19 cellular contexts compared by ENCODE assay signal in genomic region chr10:51910596-51910995, GRCh38.
"Had no signal": no experiment of that assay in that cellular context is flagged by ENCODE, and none has a peak within 500 bp of the region (broad histone marks: within the 10 kb centered on the region; RNA-seq: fewer than 3 reads in every experiment).

No MANE protein-coding gene starts in this region.

- H3K27ac ChIP-seq: hepatocyte, ovary had no signal

- H3K4me1 Mint-ChIP-seq: naive thymus-derived CD4-positive, alpha-beta T cell had no signal

- H3K9me3 Mint-ChIP-seq: dendritic cell treated with granulocyte-macrophage colony-stimulating factor and Interleukin-4, amounts not matched to agents 40 ng/mL and 50 ng/mL, for 4 days; effector memory CD8-positive, alpha-beta T cell; naive thymus-derived CD4-positive, alpha-beta T cell; neural crest cell had no signal

- H3K4me3 ChIP-seq: hepatocyte, ovary, smooth muscle cell had no signal

- H3K36me3 ChIP-seq: ovary had no signal

- H3K4me3 Mint-ChIP-seq: dendritic cell treated with granulocyte-macrophage colony-stimulating factor and Interleukin-4, amounts not matched to agents 40 ng/mL and 50 ng/mL, for 4 days; effector memory CD8-positive, alpha-beta T cell; naive thymus-derived CD4-positive, alpha-beta T cell; neural crest cell had no signal

- H3K36me3 Mint-ChIP-seq: naive thymus-derived CD4-positive, alpha-beta T cell had no signal

- H3K27ac Mint-ChIP-seq: dendritic cell treated with granulocyte-macrophage colony-stimulating factor and Interleukin-4, amounts not matched to agents 40 ng/mL and 50 ng/mL, for 4 days; effector memory CD8-positive, alpha-beta T cell; naive thymus-derived CD4-positive, alpha-beta T cell; progenitor cell of endocrine pancreas had no signal

- DNase-seq: effector memory CD8-positive, alpha-beta T cell; erythroblast; foreskin melanocyte; head of caudate nucleus; islet precursor cell; mammary epithelial cell; naive thymus-derived CD4-positive, alpha-beta T cell; nucleus accumbens; ovary; right cardiac atrium; stimulated activated CD4-positive, alpha-beta T cell treated with anti-CD3 and anti-CD28 coated beads, Interleukin-2, amount 100 ng/mL, for 48 hours; stimulated activated naive CD4-positive, alpha-beta T cell treated with Interleukin-2 at 50 U/mL for 16 hours; trophoblast cell had no signal

- H3K27me3 ChIP-seq: hepatocyte, ovary had no signal

- H3K9me3 ChIP-seq: ovary had no signal

- ATAC-seq: effector memory CD8-positive, alpha-beta T cell; left lobe of liver; naive thymus-derived CD4-positive, alpha-beta T cell; right cardiac atrium had no signal

- H3K27me3 Mint-ChIP-seq: dendritic cell treated with granulocyte-macrophage colony-stimulating factor and Interleukin-4, amounts not matched to agents 40 ng/mL and 50 ng/mL, for 4 days; effector memory CD8-positive, alpha-beta T cell; progenitor cell of endocrine pancreas had no signal
